10 cellular contexts compared by ENCODE assay signal in genomic region chr15:65954289-65954741, GRCh38.
DNase-seq lines count a peak whose midpoint lies in the region; ATAC-seq, FAIRE-seq and TF ChIP-seq lines count a peak whose summit lies in the region.
"Had no signal": no experiment of that assay in that cellular context is flagged by ENCODE, and none has a peak within 500 bp of the region (broad histone marks: within the 10 kb centered on the region; RNA-seq: fewer than 3 reads in every experiment).

No MANE protein-coding gene starts in this region.

- TF ChIP-seq CTCF in HepG2 (CRISPR knock-in tag; IDR thresholded peaks at IDR 0.05) (no peak), right lobe of liver (IDR thresholded peaks at IDR 0.05) (no peak), OCI-LY7 (conservative IDR thresholded peaks at IDR 0.05; ENCODE audit: low read length) (no peak), epithelial cell of esophagus (IDR thresholded peaks at IDR 0.05; ENCODE audit: insufficient read depth, low read depth, low read length, missing control alignments) (no peak), CD14-positive monocyte (IDR thresholded peaks at IDR 0.05) (no peak)

- ATAC-seq in HepG2 (no peak), right lobe of liver (no peak)

- CTCF ChIA-PET in HepG2 (lab: Yijun Ruan, JAX; ENCODE audit: low intra/inter-chr PET ratio, low total read pairs): no interaction called here
- CTCF ChIA-PET in OCI-LY7 (lab: Charles Lee; ENCODE audit: unreplicated experiment): interaction anchor here (0.6 kb wide), 1 partner anchor 21 kb away, joined by 3 read pairs; no protein-coding TSS in a partner anchor

- H3K27me3 ChIP-seq in HepG2 (ENCODE audit: control insufficient read depth in 1 of 2, insufficient read depth in 2 of 2, low read length in 2 of 2) (no peaks in the 10 kb centered on the region), right lobe of liver (no peaks in the 10 kb centered on the region)

- in situ Hi-C loops in HepG2 (cut with HindIII; ENCODE audit: extremely low pct_ligation_motif_present, low pct_unique_long_range_greater_than_20kb): no loop called here

- no peaks in the 10 kb centered on the region for H3K4me1 Mint-ChIP-seq in CD14-positive monocyte
- H3K4me1 Mint-ChIP-seq: nephron had no signal

- WGBS in HepG2 (ENCODE audit: low lambda C conversion rate): 31% methylated on average over 4 of the region's 4 CpGs
- 70% methylated on average over 2 of the region's 4 CpGs for WGBS in right lobe of liver (ENCODE audit: insufficient coverage, low coverage, low lambda C conversion rate, missing lambda C conversion rate)

- H3K9me3 Mint-ChIP-seq in CD14-positive monocyte: no peaks in the 10 kb centered on the region
- H3K9me3 Mint-ChIP-seq: nephron had no signal

- TF ChIP-seq EP300 in HepG2 (IDR thresholded peaks at IDR 0.05; ENCODE audit: low read depth in 2 of 2, low read length in 2 of 2) (no peak), HepG2 (CRISPR knock-in tag; IDR thresholded peaks at IDR 0.05; ENCODE audit: borderline replicate concordance) (no peak)

- intact Hi-C loops in HepG2 (cut with micrococcal nuclease; ENCODE audit: unreplicated experiment): no loop called here
- intact Hi-C loops in right lobe of liver (cut with DNase I): no loop called here
- intact Hi-C loops in OCI-LY7 (cut with micrococcal nuclease; ENCODE audit: unreplicated experiment): no loop called here
- intact Hi-C loops in CD14-positive monocyte (cut with micrococcal nuclease): no loop called here

- H3K4me3 ChIP-seq in HepG2 (replicated peaks in 1 of 3; ENCODE audit: insufficient read depth in 1 of 3, low read depth in 2 of 3, low read length in 3 of 3) (no peak overlapping the region), right lobe of liver (no peak overlapping the region), OCI-LY7 (ENCODE audit: low read depth, low read length, poor library complexity, severe bottlenecking) (no peak overlapping the region), epithelial cell of esophagus (ENCODE audit: low read length) (no peak overlapping the region)

- peaks cover 8 to 15% (median 9%) of the 10 kb centered on the region in 3 donors for H3K27me3 Mint-ChIP-seq in CD14-positive monocyte (ENCODE audit: low read depth in 3 of 3)

- H3K36me3 ChIP-seq in HepG2 (replicated peaks in 1 of 2; ENCODE audit: control insufficient read depth in 1 of 2, insufficient read depth in 2 of 2, low read length in 2 of 2) (no peaks in the 10 kb centered on the region), right lobe of liver (no peaks in the 10 kb centered on the region), OCI-LY7 (ENCODE audit: insufficient read depth, low read length) (no peaks in the 10 kb centered on the region)

- H3K9ac ChIP-seq in HepG2 (ENCODE audit: insufficient read depth, low read depth, low read length): no peak overlapping the region

- H3K4me1 ChIP-seq in HepG2 (ENCODE audit: insufficient read depth, low read length) (no peaks in the 10 kb centered on the region; the same call in 1 of the 2 replicates), right lobe of liver (no peaks in the 10 kb centered on the region), OCI-LY7 (ENCODE audit: insufficient read depth, low read length, poor library complexity, severe bottlenecking) (peaks cover 19% of the 10 kb centered on the region)

- H3K27ac Mint-ChIP-seq in CD14-positive monocyte: no peak overlapping the region
- H3K27ac Mint-ChIP-seq: nephron had no signal

- H3K4me2 ChIP-seq in HepG2 (ENCODE audit: low read depth, low read length) (no peak overlapping the region), OCI-LY7 (ENCODE audit: low read length) (peak overlapping the region; percentile 36)

- no peaks in the 10 kb centered on the region for H3K9me3 ChIP-seq in HepG2 (ENCODE audit: low read length)
- no peaks in the 10 kb centered on the region for H3K9me3 ChIP-seq in right lobe of liver
- H3K9me3 ChIP-seq in OCI-LY7 (ENCODE audit: low read length): no peaks in the 10 kb centered on the region

- no peak overlapping the region for H2AFZ ChIP-seq in HepG2 (ENCODE audit: low read length)
- no peak overlapping the region for H2AFZ ChIP-seq in OCI-LY7 (ENCODE audit: low read length)

- no peak for FAIRE-seq in HepG2 (lab: Jason Lieb, UNC)
- peak; percentile 92 for FAIRE-seq in urothelium cell line (lab: Jason Lieb, UNC)

- no peaks in the 10 kb centered on the region for H3K36me3 Mint-ChIP-seq in CD14-positive monocyte

- no peak for TF ChIP-seq RAD21 in HepG2 (CRISPR knock-in tag; IDR thresholded peaks at IDR 0.05)

- POLR2A ChIA-PET in HepG2 (lab: Yijun Ruan, JAX) (no interaction called here), OCI-LY7 (lab: Charles Lee) (no interaction called here)

- H3K4me3 Mint-ChIP-seq in CD14-positive monocyte: no peak overlapping the region
- H3K4me3 Mint-ChIP-seq: nephron had no signal

- no peak for DNase-seq in HepG2 (ENCODE audit: low spot score)
- no peak for DNase-seq in right lobe of liver
- peak; percentile 44 for DNase-seq in OCI-LY7 (ENCODE audit: low spot score)
- peak; percentile 72 for DNase-seq in epithelial cell of esophagus (ENCODE audit: low read depth)
- peak; percentile 87 for DNase-seq in urothelium cell line (ENCODE audit: low spot score)
- DNase-seq in retina: no peak
- no peak for DNase-seq in NCI-H128 (lab: John Stamatoyannopoulos, UW; ENCODE audit: unreplicated experiment)
- DNase-seq in CD14-positive monocyte (ENCODE audit: low spot score): no peak
- DNase-seq: activated T-cell treated with anti-CD3 and anti-CD28 coated beads, Interleukin-2, amount 50 U/mL, for 48 hours had no signal

- H3K79me2 ChIP-seq in HepG2 (ENCODE audit: insufficient read depth, low read length): no peaks in the 10 kb centered on the region
- no peaks in the 10 kb centered on the region for H3K79me2 ChIP-seq in OCI-LY7 (ENCODE audit: insufficient read depth, low read depth, low read length)

- TF ChIP-seq POLR2A in HepG2 (IDR thresholded peaks at IDR 0.05; ENCODE audit: insufficient read depth in 1 of 2, low read depth in 2 of 2, low read length in 2 of 2) (no peak), right lobe of liver (IDR thresholded peaks at IDR 0.05) (no peak)

- no TSS peak for BruUV-seq in HepG2 (replicated peaks; lab: Mats Ljungman, UMichigan)
- BruUV-seq in OCI-LY7 (replicated peaks; lab: Mats Ljungman, UMichigan): no TSS peak

- H3K27ac ChIP-seq in HepG2 (ENCODE audit: extremely low read length, insufficient read depth, low read length) (no peak overlapping the region), right lobe of liver (no peak overlapping the region), OCI-LY7 (ENCODE audit: low read depth, low read length, poor library complexity, severe bottlenecking) (no peak overlapping the region)

- H3K9me2 ChIP-seq in OCI-LY7 (ENCODE audit: insufficient read depth, low read length): no peaks in the 10 kb centered on the region

- H4K20me1 ChIP-seq in HepG2 (ENCODE audit: insufficient read depth, low read length) (no peaks in the 10 kb centered on the region), OCI-LY7 (ENCODE audit: insufficient read depth, low read length) (no peaks in the 10 kb centered on the region)

TF ChIP-seq in HepG2, 621 proteins besides CTCF, POLR2A, EP300 and RAD21:
- peak; percentile 45; the same call in 1 of the 2 replicates for TF ChIP-seq FOSL2 (CRISPR knock-in tag; IDR thresholded peaks at IDR 0.05)
- TF ChIP-seq PLRG1 (conservative IDR thresholded peaks at IDR 0.05): no peak

Comparison
In these comparisons a context has a peak if more than half of its experiments do, and no peak if none do; other contexts are left out.
1. DNase-seq: peak in OCI-LY7 (single experiment), epithelial cell of esophagus (single experiment) and urothelium cell line (single experiment); none in HepG2 (single experiment), right lobe of liver (0 of 3), retina (single experiment), NCI-H128 (single experiment) and CD14-positive monocyte (single experiment).